Comparison of ENCODE assay signal across 8 cellular contexts in genomic region chr2:154623819-154624218, GRCh38.
A peak's percentile ranks its signal among the peaks of the same experiment; 100 is the strongest.
DNase-seq lines count a peak whose midpoint lies in the region; ATAC-seq and TF ChIP-seq lines count a peak whose summit lies in the region.

No MANE protein-coding gene starts in this region.

- peak; percentile 18 for DNase-seq in BE2C
- peak; percentile 1 for DNase-seq in KG1 (lab: John Stamatoyannopoulos, UW)
- DNase-seq in SK-N-DZ (ENCODE audit: low spot score), result peak; percentile 61
- DNase-seq in foreskin melanocyte, result peak; percentile 29
- peak; percentile 16 for DNase-seq in progenitor cell of endocrine pancreas (ENCODE audit: low spot score, unreplicated experiment)
- DNase-seq in T1000 (lab: John Stamatoyannopoulos, UW), result no peak
- no peak for DNase-seq in NK-92 (lab: John Stamatoyannopoulos, UW; ENCODE audit: unreplicated experiment)

- TF ChIP-seq CTCF in BE2C (IDR thresholded peaks at IDR 0.05; ENCODE audit: low read depth, low read length) (peak; percentile 61), progenitor cell of endocrine pancreas (IDR thresholded peaks at IDR 0.05; ENCODE audit: unreplicated experiment) (peak; percentile 83)

- H3K4me3 ChIP-seq in BE2C (ENCODE audit: low read depth, low read length), result no peak overlapping the region

- H3K36me3 ChIP-seq in BE2C, result no peaks in the 10 kb centered on the region

- no peaks in the 10 kb centered on the region for H3K27me3 Mint-ChIP-seq in progenitor cell of endocrine pancreas

- H3K9me3 Mint-ChIP-seq in progenitor cell of endocrine pancreas (ENCODE audit: low read depth), result no peaks in the 10 kb centered on the region

- H3K9me3 ChIP-seq in BE2C, result no peaks in the 10 kb centered on the region

- no peak overlapping the region for H3K27ac Mint-ChIP-seq in progenitor cell of endocrine pancreas

- H3K4me3 Mint-ChIP-seq in progenitor cell of endocrine pancreas (ENCODE audit: low read depth), result no peak overlapping the region

- H3K4me1 Mint-ChIP-seq in progenitor cell of endocrine pancreas (ENCODE audit: low read depth), result peaks cover 5% of the 10 kb centered on the region

- H3K36me3 Mint-ChIP-seq in progenitor cell of endocrine pancreas (ENCODE audit: insufficient read depth), result no peaks in the 10 kb centered on the region

- no peaks in the 10 kb centered on the region for H3K27me3 ChIP-seq in BE2C

- no peaks in the 10 kb centered on the region for H3K4me1 ChIP-seq in BE2C

- ATAC-seq in GM19035 (IDR thresholded peaks at IDR 0.05; ENCODE audit: unreplicated experiment), result peak; percentile 84

Comparison
In these comparisons a context has a peak if more than half of its experiments do, and no peak if none do; other contexts are left out.
1. DNase-seq: peak in BE2C (single experiment), KG1 (single experiment), SK-N-DZ (single experiment), foreskin melanocyte (single experiment) and progenitor cell of endocrine pancreas (single experiment); none in T1000 (single experiment) and NK-92 (single experiment).